ENCODE assay signal across 9 cellular contexts in genomic region chr5:125043781-125044391, GRCh38.
DNase-seq lines count a peak whose midpoint lies in the region; ATAC-seq, FAIRE-seq and TF ChIP-seq lines count a peak whose summit lies in the region.
"Had no signal": no experiment of that assay in that cellular context is flagged by ENCODE, and none has a peak within 500 bp of the region (broad histone marks: within the 10 kb centered on the region; RNA-seq: fewer than 3 reads in every experiment).

No MANE protein-coding gene starts in this region.

- TF ChIP-seq CTCF in BE2C (IDR thresholded peaks at IDR 0.05; ENCODE audit: low read depth, low read length) (no peak), bronchial epithelial cell (IDR thresholded peaks at IDR 0.05; ENCODE audit: insufficient read depth, low read length, severe bottlenecking) (no peak), esophagus squamous epithelium (IDR thresholded peaks at IDR 0.05) (no peak)

- H3K27me3 ChIP-seq in BE2C (no peaks in the 10 kb centered on the region), bronchial epithelial cell (ENCODE audit: control insufficient read depth, insufficient read depth, low read length) (no peaks in the 10 kb centered on the region), esophagus squamous epithelium (no peaks in the 10 kb centered on the region)

- peak; percentile 93 for FAIRE-seq in bronchial epithelial cell (lab: Jason Lieb, UNC)
- FAIRE-seq: G401.6 had no signal

- no peak for TF ChIP-seq POLR2A in esophagus squamous epithelium (IDR thresholded peaks at IDR 0.05)

- ATAC-seq in GM21447 (IDR thresholded peaks at IDR 0.05; ENCODE audit: unreplicated experiment) (no peak), HG03457 (IDR thresholded peaks at IDR 0.05; ENCODE audit: unreplicated experiment) (no peak)

- H3K4me3 ChIP-seq in BE2C (ENCODE audit: low read depth, low read length) (peak overlapping the region; percentile 26), bronchial epithelial cell (ENCODE audit: low read depth, low read length) (no peak overlapping the region), esophagus squamous epithelium (no peak overlapping the region)

- WGBS in esophagus squamous epithelium, 2 donors, result 12 to 31% methylated on average over 8 of the region's 8 CpGs

- H3K27ac ChIP-seq in esophagus squamous epithelium, result no peak overlapping the region

- H3K36me3 ChIP-seq in BE2C, result no peaks in the 10 kb centered on the region
- H3K36me3 ChIP-seq in bronchial epithelial cell (ENCODE audit: control insufficient read depth, insufficient read depth, low read length), result no peaks in the 10 kb centered on the region
- no peaks in the 10 kb centered on the region for H3K36me3 ChIP-seq in esophagus squamous epithelium

- H3K9me3 ChIP-seq in BE2C, result no peaks in the 10 kb centered on the region
- H3K9me3 ChIP-seq in esophagus squamous epithelium, result no peaks in the 10 kb centered on the region

- peak; percentile 90 for DNase-seq in BE2C
- DNase-seq in NCI-H1105 treated with DMSO at 0.1 percent for 48 hours (lab: John Stamatoyannopoulos, UW), result peak; percentile 73
- DNase-seq in bronchial epithelial cell (ENCODE audit: low read depth), result peak; percentile 72
- peak; percentile 88 to 95 for DNase-seq in lung microvascular endothelial cell (ENCODE audit: low read depth in 2 of 2)
- no peak for DNase-seq in GF-D8 (lab: John Stamatoyannopoulos, UW)
- DNase-seq in esophagus squamous epithelium (lab: John Stamatoyannopoulos, UW), result no peak

- H3K4me1 ChIP-seq in BE2C, result peaks cover 20% of the 10 kb centered on the region
- H3K4me1 ChIP-seq in esophagus squamous epithelium, result peaks cover 6 to 39% (median 14%) of the 10 kb centered on the region in 3 donors

- intact Hi-C loops in esophagus squamous epithelium (cut with DNase I), result no loop called here

Comparison
In these comparisons a context has a peak if more than half of its experiments do, and no peak if none do; other contexts are left out.
1. DNase-seq: peak in BE2C (single experiment), NCI-H1105 treated with DMSO at 0.1 percent for 48 hours (single experiment), bronchial epithelial cell (single experiment) and lung microvascular endothelial cell (2 of 2); none in GF-D8 (single experiment) and esophagus squamous epithelium (single experiment).